ENCODE assay signal across 3 cellular contexts in the genomic region with DNA sequence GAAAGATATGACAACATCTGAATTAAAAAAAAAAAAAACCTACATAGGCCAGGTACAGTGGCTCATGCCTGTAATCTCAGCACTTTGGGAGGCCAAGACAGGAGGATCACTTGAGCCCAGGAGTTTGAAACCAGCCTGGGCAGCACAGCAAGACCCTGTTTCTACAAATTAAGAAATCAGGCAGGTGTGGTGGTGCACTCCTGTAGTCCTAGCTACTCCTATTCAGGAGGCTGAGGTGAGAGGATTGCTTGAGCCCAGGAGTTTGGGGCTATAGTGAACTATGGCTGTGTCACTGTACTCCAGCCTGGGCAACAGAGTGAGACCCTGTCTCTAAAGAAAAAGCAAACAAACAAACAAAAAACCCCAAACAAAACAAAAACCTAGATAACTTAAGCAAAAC.
TF ChIP-seq lines count a peak whose summit lies in the region.

No MANE protein-coding gene starts in this region.

TF ChIP-seq in HEK293, 187 proteins besides CTCF, POLR2A, EP300 and RAD21:
- TF ChIP-seq ZNF121 (tag by site-specific recombination; IDR thresholded peaks at IDR 0.05): peak; percentile 61; the same call in 1 of the 2 replicates

TF ChIP-seq in K562, 482 proteins besides CTCF, POLR2A, EP300 and RAD21:
- TF ChIP-seq ZNF121 (CRISPR knock-in tag; conservative IDR thresholded peaks at IDR 0.05): peak; percentile 76

TF ChIP-seq in HepG2, 621 proteins besides CTCF, POLR2A, EP300 and RAD21:
- TF ChIP-seq ZNF121 (CRISPR knock-in tag; IDR thresholded peaks at IDR 0.05) (peak; percentile 62; the same call in 1 of the 2 replicates), POLR2AphosphoS5 (IDR thresholded peaks at IDR 0.05; ENCODE audit: low read depth, low read length) (0 out of 2 replicates have a peak, but pooled peaks have one; percentile 34), ZNF770 (CRISPR knock-in tag; IDR thresholded peaks at IDR 0.05) (0 out of 2 replicates have a peak, but pooled peaks have one; percentile 19)
TF ChIP-seq in HepG2: peak in this region for 3; not testable (repeated sequence) for 618.
